In genomic region chr6:44738652-44739141, GRCh38 we compare ENCODE assay signal across 11 cellular contexts.
DNase-seq lines count a peak whose midpoint lies in the region; ATAC-seq and TF ChIP-seq lines count a peak whose summit lies in the region.
"Had no signal": no experiment of that assay in that cellular context is flagged by ENCODE, and none has a peak within 500 bp of the region (broad histone marks: within the 10 kb centered on the region; RNA-seq: fewer than 3 reads in every experiment).

No MANE protein-coding gene starts in this region.

- H3K9me3 ChIP-seq in T-helper 17 cell (ENCODE audit: control insufficient read depth, low read length, poor library complexity, severe bottlenecking), result no peaks in the 10 kb centered on the region
- H3K9me3 ChIP-seq: SK-N-SH had no signal

- intact Hi-C loops in activated CD4-positive, alpha-beta T cell treated with anti-CD3 and anti-CD28 coated beads, Interleukin-2, amount 10 ng/mL, durations not matched to agents 24 days and 14 days (cut with micrococcal nuclease), result no loop called here

- peak; percentile 8 for ATAC-seq in stimulated activated effector memory CD8-positive, alpha-beta T cell treated with anti-CD3 and anti-CD28 coated beads, Interleukin-12 subunit alpha, Interleukin-12 subunit beta, amount 100 ng/mL, for 72 hours
- no peak for ATAC-seq in T-helper 17 cell
- ATAC-seq: activated T-cell treated with anti-CD3 and anti-CD28 coated beads, Interleukin-2, amount 50 U/mL, for 72 hours had no signal

- POLR2A ChIA-PET in activated CD4-positive, alpha-beta T cell treated with anti-CD3 and anti-CD28 coated beads, Interleukin-2, amount 10 ng/mL, durations not matched to agents 7 days and 5 days (lab: Charles Lee), result no interaction called here

- no peaks in the 10 kb centered on the region for H3K9me3 Mint-ChIP-seq in activated CD4-positive, alpha-beta T cell treated with anti-CD3 and anti-CD28 coated beads, Interleukin-2, amount 10 ng/mL, durations not matched to agents 24 days and 14 days
- H3K9me3 Mint-ChIP-seq in activated CD4-positive, alpha-beta T cell treated with anti-CD3 and anti-CD28 coated beads, Interleukin-2, amount 10 ng/mL, durations not matched to agents 7 days and 5 days, result no peaks in the 10 kb centered on the region
- no peaks in the 10 kb centered on the region for H3K9me3 Mint-ChIP-seq in glutamatergic neuron (ENCODE audit: unreplicated experiment)
- H3K9me3 Mint-ChIP-seq in stimulated activated effector memory CD8-positive, alpha-beta T cell treated with anti-CD3 and anti-CD28 coated beads, Interleukin-12 subunit alpha, Interleukin-12 subunit beta, amount 100 ng/mL, for 72 hours, result no peaks in the 10 kb centered on the region
- H3K9me3 Mint-ChIP-seq: activated T-cell treated with anti-CD3 and anti-CD28 coated beads, Interleukin-2, amount 50 U/mL, for 72 hours had no signal

- CTCF ChIA-PET in activated CD4-positive, alpha-beta T cell treated with anti-CD3 and anti-CD28 coated beads, Interleukin-2, amount 10 ng/mL, durations not matched to agents 7 days and 5 days (lab: Charles Lee), result interaction anchor here (0.8 kb wide), 1 partner anchor 90 kb away, joined by 3 read pairs; no protein-coding TSS in a partner anchor

- H3K27me3 Mint-ChIP-seq in activated CD4-positive, alpha-beta T cell treated with anti-CD3 and anti-CD28 coated beads, Interleukin-2, amount 10 ng/mL, durations not matched to agents 24 days and 14 days, result no peaks in the 10 kb centered on the region
- H3K27me3 Mint-ChIP-seq in activated CD4-positive, alpha-beta T cell treated with anti-CD3 and anti-CD28 coated beads, Interleukin-2, amount 10 ng/mL, durations not matched to agents 7 days and 5 days, result no peaks in the 10 kb centered on the region
- H3K27me3 Mint-ChIP-seq in glutamatergic neuron (ENCODE audit: unreplicated experiment) (peaks cover 2% of the 10 kb centered on the region), T-helper 17 cell (peaks cover 6% of the 10 kb centered on the region)

- H3K27ac Mint-ChIP-seq in activated CD4-positive, alpha-beta T cell treated with anti-CD3 and anti-CD28 coated beads, Interleukin-2, amount 10 ng/mL, durations not matched to agents 24 days and 14 days, result peak overlapping the region; percentile 53
- H3K27ac Mint-ChIP-seq in activated CD4-positive, alpha-beta T cell treated with anti-CD3 and anti-CD28 coated beads, Interleukin-2, amount 10 ng/mL, durations not matched to agents 7 days and 5 days, result no peak overlapping the region
- H3K27ac Mint-ChIP-seq in glutamatergic neuron (ENCODE audit: unreplicated experiment) (peak overlapping the region; percentile 72), T-helper 17 cell (no peak overlapping the region)
- peak overlapping the region; percentile 43 for H3K27ac Mint-ChIP-seq in stimulated activated effector memory CD8-positive, alpha-beta T cell treated with anti-CD3 and anti-CD28 coated beads, Interleukin-12 subunit alpha, Interleukin-12 subunit beta, amount 100 ng/mL, for 72 hours
- H3K27ac Mint-ChIP-seq: activated T-cell treated with anti-CD3 and anti-CD28 coated beads, Interleukin-2, amount 50 U/mL, for 72 hours had no signal

- no peak overlapping the region for H3K4me3 Mint-ChIP-seq in activated CD4-positive, alpha-beta T cell treated with anti-CD3 and anti-CD28 coated beads, Interleukin-2, amount 10 ng/mL, durations not matched to agents 24 days and 14 days
- H3K4me3 Mint-ChIP-seq in activated CD4-positive, alpha-beta T cell treated with anti-CD3 and anti-CD28 coated beads, Interleukin-2, amount 10 ng/mL, durations not matched to agents 7 days and 5 days, result no peak overlapping the region
- H3K4me3 Mint-ChIP-seq in glutamatergic neuron (ENCODE audit: unreplicated experiment) (no peak overlapping the region), T-helper 17 cell (no peak overlapping the region)
- H3K4me3 Mint-ChIP-seq in stimulated activated effector memory CD8-positive, alpha-beta T cell treated with anti-CD3 and anti-CD28 coated beads, Interleukin-12 subunit alpha, Interleukin-12 subunit beta, amount 100 ng/mL, for 72 hours, result no peak overlapping the region
- H3K4me3 Mint-ChIP-seq: activated T-cell treated with anti-CD3 and anti-CD28 coated beads, Interleukin-2, amount 50 U/mL, for 72 hours had no signal

- peak; percentile 35 for DNase-seq in activated CD4-positive, alpha-beta T cell treated with anti-CD3 and anti-CD28 coated beads, Interleukin-2, amount 10 ng/mL, durations not matched to agents 24 days and 14 days
- no peak for DNase-seq in activated CD4-positive, alpha-beta T cell treated with anti-CD3 and anti-CD28 coated beads, Interleukin-2, amount 10 ng/mL, durations not matched to agents 7 days and 5 days
- DNase-seq in NCI-H226 (peak; percentile 94), glutamatergic neuron (peak; percentile 42), iPS-NIHi11 (ENCODE audit: low spot score) (no peak), germinal center (ENCODE audit: low spot score) (no peak), T-helper 17 cell (no peak)
- no peak for DNase-seq in stimulated activated effector memory CD8-positive, alpha-beta T cell treated with anti-CD3 and anti-CD28 coated beads, Interleukin-12 subunit alpha, Interleukin-12 subunit beta, amount 100 ng/mL, for 72 hours (ENCODE audit: low spot score in 2 of 2)
- DNase-seq: activated T-cell treated with anti-CD3 and anti-CD28 coated beads, Interleukin-2, amount 50 U/mL, for 72 hours; NCI-H1417; SK-N-SH had no signal

- TF ChIP-seq CTCF in glutamatergic neuron (IDR thresholded peaks at IDR 0.05; ENCODE audit: partially characterized antibody, unreplicated experiment), result no peak

- no peaks in the 10 kb centered on the region for H3K36me3 Mint-ChIP-seq in activated CD4-positive, alpha-beta T cell treated with anti-CD3 and anti-CD28 coated beads, Interleukin-2, amount 10 ng/mL, durations not matched to agents 24 days and 14 days (ENCODE audit: low read depth)
- H3K36me3 Mint-ChIP-seq in activated CD4-positive, alpha-beta T cell treated with anti-CD3 and anti-CD28 coated beads, Interleukin-2, amount 10 ng/mL, durations not matched to agents 7 days and 5 days (ENCODE audit: low read depth), result no peaks in the 10 kb centered on the region
- H3K36me3 Mint-ChIP-seq in glutamatergic neuron (ENCODE audit: unreplicated experiment) (no peaks in the 10 kb centered on the region), T-helper 17 cell (ENCODE audit: low read depth) (no peaks in the 10 kb centered on the region)
- H3K36me3 Mint-ChIP-seq in stimulated activated effector memory CD8-positive, alpha-beta T cell treated with anti-CD3 and anti-CD28 coated beads, Interleukin-12 subunit alpha, Interleukin-12 subunit beta, amount 100 ng/mL, for 72 hours, result no peaks in the 10 kb centered on the region

- peaks cover 6% of the 10 kb centered on the region for H3K4me1 Mint-ChIP-seq in activated CD4-positive, alpha-beta T cell treated with anti-CD3 and anti-CD28 coated beads, Interleukin-2, amount 10 ng/mL, durations not matched to agents 24 days and 14 days
- no peaks in the 10 kb centered on the region for H3K4me1 Mint-ChIP-seq in activated CD4-positive, alpha-beta T cell treated with anti-CD3 and anti-CD28 coated beads, Interleukin-2, amount 10 ng/mL, durations not matched to agents 7 days and 5 days
- H3K4me1 Mint-ChIP-seq in glutamatergic neuron (ENCODE audit: low read depth, unreplicated experiment) (peaks cover 5% of the 10 kb centered on the region), T-helper 17 cell (peaks cover 5% of the 10 kb centered on the region)
- H3K4me1 Mint-ChIP-seq in stimulated activated effector memory CD8-positive, alpha-beta T cell treated with anti-CD3 and anti-CD28 coated beads, Interleukin-12 subunit alpha, Interleukin-12 subunit beta, amount 100 ng/mL, for 72 hours, result peaks cover 14% of the 10 kb centered on the region

Comparison
In these comparisons a context has a peak if more than half of its experiments do, and no peak if none do; other contexts are left out.
1. DNase-seq: peak in activated CD4-positive, alpha-beta T cell treated with anti-CD3 and anti-CD28 coated beads, Interleukin-2, amount 10 ng/mL, durations not matched to agents 24 days and 14 days (single experiment), NCI-H226 (single experiment) and glutamatergic neuron (single experiment); none in activated CD4-positive, alpha-beta T cell treated with anti-CD3 and anti-CD28 coated beads, Interleukin-2, amount 10 ng/mL, durations not matched to agents 7 days and 5 days (single experiment), stimulated activated effector memory CD8-positive, alpha-beta T cell treated with anti-CD3 and anti-CD28 coated beads, Interleukin-12 subunit alpha, Interleukin-12 subunit beta, amount 100 ng/mL, for 72 hours (0 of 2), iPS-NIHi11 (single experiment), germinal center (single experiment) and T-helper 17 cell (0 of 3).
2. H3K27ac Mint-ChIP-seq: peak in activated CD4-positive, alpha-beta T cell treated with anti-CD3 and anti-CD28 coated beads, Interleukin-2, amount 10 ng/mL, durations not matched to agents 24 days and 14 days (single experiment), glutamatergic neuron (single experiment) and stimulated activated effector memory CD8-positive, alpha-beta T cell treated with anti-CD3 and anti-CD28 coated beads, Interleukin-12 subunit alpha, Interleukin-12 subunit beta, amount 100 ng/mL, for 72 hours (single experiment); none in activated CD4-positive, alpha-beta T cell treated with anti-CD3 and anti-CD28 coated beads, Interleukin-2, amount 10 ng/mL, durations not matched to agents 7 days and 5 days (single experiment) and T-helper 17 cell (single experiment).